ENCODE assay signal across 10 cellular contexts in genomic region chr2:241638940-241639339, GRCh38. TPM values are rescaled to one million over a fixed set of nuclear protein-coding genes. Genes with fewer than 3 reads are reported as not detected.
DNase-seq lines count a peak whose midpoint lies in the region; ATAC-seq and TF ChIP-seq lines count a peak whose summit lies in the region.
"Had no signal": no experiment of that assay in that cellular context is flagged by ENCODE, and none has a peak within 500 bp of the region (broad histone marks: within the 10 kb centered on the region; RNA-seq: fewer than 3 reads in every experiment).

No MANE protein-coding gene starts in this region.

- H3K4me1 Mint-ChIP-seq in activated CD4-positive, alpha-beta T cell treated with anti-CD3 and anti-CD28 coated beads, Interleukin-2, amount 10 ng/mL, durations not matched to agents 7 days and 5 days, result peaks cover 51% of the 10 kb centered on the region
- H3K4me1 Mint-ChIP-seq in activated CD4-positive, alpha-beta memory T cell treated with anti-CD3 and anti-CD28 coated beads for 36 hours (ENCODE audit: low read depth), result peaks cover 56% of the 10 kb centered on the region
- H3K4me1 Mint-ChIP-seq in glutamatergic neuron (ENCODE audit: low read depth, unreplicated experiment), result peaks cover 18% of the 10 kb centered on the region
- H3K4me1 Mint-ChIP-seq in stimulated activated effector memory CD8-positive, alpha-beta T cell treated with anti-CD3 and anti-CD28 coated beads, Interleukin-12 subunit alpha, Interleukin-12 subunit beta, amount 100 ng/mL, for 72 hours, result peaks cover 51% of the 10 kb centered on the region

- intact Hi-C loops in activated CD4-positive, alpha-beta memory T cell treated with anti-CD3 and anti-CD28 coated beads for 36 hours (cut with micrococcal nuclease), result loop anchor here (1.0 to 5.0 kb wide), 2 partner anchors 131 to 322 kb away; partner anchors contain the start of genes HDLBP, SEPTIN2 and STK25

- peaks cover 28% of the 10 kb centered on the region for H3K36me3 Mint-ChIP-seq in activated CD4-positive, alpha-beta T cell treated with anti-CD3 and anti-CD28 coated beads, Interleukin-2, amount 10 ng/mL, durations not matched to agents 7 days and 5 days (ENCODE audit: low read depth)
- peaks cover 14% of the 10 kb centered on the region for H3K36me3 Mint-ChIP-seq in activated CD4-positive, alpha-beta memory T cell treated with anti-CD3 and anti-CD28 coated beads for 36 hours
- H3K36me3 Mint-ChIP-seq in glutamatergic neuron (ENCODE audit: unreplicated experiment), result peaks cover 12% of the 10 kb centered on the region
- H3K36me3 Mint-ChIP-seq in stimulated activated effector memory CD8-positive, alpha-beta T cell treated with anti-CD3 and anti-CD28 coated beads, Interleukin-12 subunit alpha, Interleukin-12 subunit beta, amount 100 ng/mL, for 72 hours, result peaks cover 31% of the 10 kb centered on the region

- H3K9me3 Mint-ChIP-seq in activated CD4-positive, alpha-beta T cell treated with anti-CD3 and anti-CD28 coated beads, Interleukin-2, amount 10 ng/mL, durations not matched to agents 7 days and 5 days, result peaks cover 5% of the 10 kb centered on the region
- no peaks in the 10 kb centered on the region for H3K9me3 Mint-ChIP-seq in activated CD4-positive, alpha-beta memory T cell treated with anti-CD3 and anti-CD28 coated beads for 36 hours
- peaks cover 11% of the 10 kb centered on the region for H3K9me3 Mint-ChIP-seq in glutamatergic neuron (ENCODE audit: unreplicated experiment)
- H3K9me3 Mint-ChIP-seq in stimulated activated effector memory CD8-positive, alpha-beta T cell treated with anti-CD3 and anti-CD28 coated beads, Interleukin-12 subunit alpha, Interleukin-12 subunit beta, amount 100 ng/mL, for 72 hours, result no peaks in the 10 kb centered on the region

- POLR2A ChIA-PET in activated CD4-positive, alpha-beta T cell treated with anti-CD3 and anti-CD28 coated beads, Interleukin-2, amount 10 ng/mL, durations not matched to agents 7 days and 5 days (lab: Charles Lee), result no interaction called here
- POLR2A ChIA-PET in activated CD4-positive, alpha-beta memory T cell treated with anti-CD3 and anti-CD28 coated beads for 36 hours (lab: Charles Lee), result interaction anchor here (0.6 kb wide), 1 partner anchor 56 kb away, joined by 3 read pairs; no protein-coding TSS in a partner anchor

- no peak for TF ChIP-seq CTCF in glutamatergic neuron (IDR thresholded peaks at IDR 0.05; ENCODE audit: partially characterized antibody, unreplicated experiment)

- no peak for DNase-seq in activated CD4-positive, alpha-beta T cell treated with anti-CD3 and anti-CD28 coated beads, Interleukin-2, amount 10 ng/mL, durations not matched to agents 7 days and 5 days
- DNase-seq in activated CD4-positive, alpha-beta T cell treated with anti-CD3 and anti-CD28 coated beads for 48 hours, result no peak
- DNase-seq in activated CD4-positive, alpha-beta memory T cell treated with anti-CD3 and anti-CD28 coated beads for 36 hours, result no peak
- DNase-seq in glutamatergic neuron (no peak), NCI-H748 (lab: John Stamatoyannopoulos, UW; ENCODE audit: unreplicated experiment) (no peak)
- DNase-seq in stimulated activated effector memory CD8-positive, alpha-beta T cell treated with anti-CD3 and anti-CD28 coated beads, Interleukin-12 subunit alpha, Interleukin-12 subunit beta, amount 100 ng/mL, for 72 hours (ENCODE audit: low spot score in 2 of 2), result no peak
- DNase-seq: NCI-H1092 treated with DMSO at 0.1 percent for 48 hours; stimulated activated CD4-positive, alpha-beta T cell treated with anti-CD3 and anti-CD28 coated beads, Interleukin-15, amount 100 ng/mL, for 24 hours had no signal

- no peak for ATAC-seq in stimulated activated effector memory CD8-positive, alpha-beta T cell treated with anti-CD3 and anti-CD28 coated beads, Interleukin-12 subunit alpha, Interleukin-12 subunit beta, amount 100 ng/mL, for 72 hours
- no peak for ATAC-seq in HG02763 (IDR thresholded peaks at IDR 0.05; ENCODE audit: unreplicated experiment)
- ATAC-seq in HG03196 (IDR thresholded peaks at IDR 0.05; ENCODE audit: unreplicated experiment), result no peak

- H3K27ac Mint-ChIP-seq in activated CD4-positive, alpha-beta T cell treated with anti-CD3 and anti-CD28 coated beads, Interleukin-2, amount 10 ng/mL, durations not matched to agents 7 days and 5 days, result peak overlapping the region; percentile 98
- H3K27ac Mint-ChIP-seq in activated CD4-positive, alpha-beta memory T cell treated with anti-CD3 and anti-CD28 coated beads for 36 hours, result no peak overlapping the region
- no peak overlapping the region for H3K27ac Mint-ChIP-seq in glutamatergic neuron (ENCODE audit: unreplicated experiment)
- peak overlapping the region; percentile 76 for H3K27ac Mint-ChIP-seq in stimulated activated effector memory CD8-positive, alpha-beta T cell treated with anti-CD3 and anti-CD28 coated beads, Interleukin-12 subunit alpha, Interleukin-12 subunit beta, amount 100 ng/mL, for 72 hours

- CTCF ChIA-PET in activated CD4-positive, alpha-beta T cell treated with anti-CD3 and anti-CD28 coated beads, Interleukin-2, amount 10 ng/mL, durations not matched to agents 7 days and 5 days (lab: Charles Lee), result interaction anchor here (2.4 kb wide), 1 partner anchor 9 kb away, joined by 5 read pairs; no protein-coding TSS in a partner anchor
- CTCF ChIA-PET in activated CD4-positive, alpha-beta memory T cell treated with anti-CD3 and anti-CD28 coated beads for 36 hours (lab: Charles Lee), result interaction anchor here (1.5 to 1.6 kb wide), 2 partner anchors 28 to 60 kb away, joined by 4 to 5 read pairs; no protein-coding TSS in a partner anchor

- no peaks in the 10 kb centered on the region for H3K27me3 Mint-ChIP-seq in activated CD4-positive, alpha-beta T cell treated with anti-CD3 and anti-CD28 coated beads, Interleukin-2, amount 10 ng/mL, durations not matched to agents 7 days and 5 days
- H3K27me3 Mint-ChIP-seq in activated CD4-positive, alpha-beta memory T cell treated with anti-CD3 and anti-CD28 coated beads for 36 hours, result no peaks in the 10 kb centered on the region
- peaks cover 9% of the 10 kb centered on the region for H3K27me3 Mint-ChIP-seq in glutamatergic neuron (ENCODE audit: unreplicated experiment)

- H3K4me3 Mint-ChIP-seq in activated CD4-positive, alpha-beta T cell treated with anti-CD3 and anti-CD28 coated beads, Interleukin-2, amount 10 ng/mL, durations not matched to agents 7 days and 5 days, result peak overlapping the region; percentile 95
- H3K4me3 Mint-ChIP-seq in activated CD4-positive, alpha-beta memory T cell treated with anti-CD3 and anti-CD28 coated beads for 36 hours, result peak overlapping the region; percentile 91
- H3K4me3 Mint-ChIP-seq in glutamatergic neuron (ENCODE audit: unreplicated experiment), result peak overlapping the region; percentile 95
- peak overlapping the region; percentile 78 for H3K4me3 Mint-ChIP-seq in stimulated activated effector memory CD8-positive, alpha-beta T cell treated with anti-CD3 and anti-CD28 coated beads, Interleukin-12 subunit alpha, Interleukin-12 subunit beta, amount 100 ng/mL, for 72 hours

RNA-seq across cellular contexts. Expression of gene ATG4B, which starts 1.4 kb away (rescaled TPM):
- 10 to 100 TPM; 75.0 to 88.3 TPM for total RNA-seq in activated CD4-positive, alpha-beta T cell treated with anti-CD3 and anti-CD28 coated beads, Interleukin-2, amount 10 ng/mL, durations not matched to agents 7 days and 5 days
- total RNA-seq in activated CD4-positive, alpha-beta memory T cell treated with anti-CD3 and anti-CD28 coated beads for 36 hours, result 10 to 100 TPM; 85.0 to 85.9 TPM
- 115 TPM for total RNA-seq in glutamatergic neuron (ENCODE audit: unreplicated experiment)

RNA-seq across cellular contexts. Expression of gene THAP4, which starts 2.0 kb away (rescaled TPM):
- total RNA-seq in activated CD4-positive, alpha-beta T cell treated with anti-CD3 and anti-CD28 coated beads, Interleukin-2, amount 10 ng/mL, durations not matched to agents 7 days and 5 days, result 10 to 100 TPM; 35.4 to 37.0 TPM
- total RNA-seq in activated CD4-positive, alpha-beta memory T cell treated with anti-CD3 and anti-CD28 coated beads for 36 hours, result 10 to 100 TPM; 43.7 to 44.5 TPM
- 32.4 TPM for total RNA-seq in glutamatergic neuron (ENCODE audit: unreplicated experiment)

RNA-seq across cellular contexts. Expression of gene DTYMK, which starts 47.7 kb away (rescaled TPM):
- total RNA-seq in activated CD4-positive, alpha-beta T cell treated with anti-CD3 and anti-CD28 coated beads, Interleukin-2, amount 10 ng/mL, durations not matched to agents 7 days and 5 days, result 10 to 100 TPM; 79.7 to 87.0 TPM
- 10 to 100 TPM; 85.9 to 88.7 TPM for total RNA-seq in activated CD4-positive, alpha-beta memory T cell treated with anti-CD3 and anti-CD28 coated beads for 36 hours
- total RNA-seq in glutamatergic neuron (ENCODE audit: unreplicated experiment), result 32.8 TPM

Comparison
In these comparisons a context has a peak if more than half of its experiments do, and no peak if none do; other contexts are left out.
1. H3K27ac Mint-ChIP-seq: peak in activated CD4-positive, alpha-beta T cell treated with anti-CD3 and anti-CD28 coated beads, Interleukin-2, amount 10 ng/mL, durations not matched to agents 7 days and 5 days (single experiment) and stimulated activated effector memory CD8-positive, alpha-beta T cell treated with anti-CD3 and anti-CD28 coated beads, Interleukin-12 subunit alpha, Interleukin-12 subunit beta, amount 100 ng/mL, for 72 hours (single experiment); none in activated CD4-positive, alpha-beta memory T cell treated with anti-CD3 and anti-CD28 coated beads for 36 hours (single experiment) and glutamatergic neuron (single experiment).
2. Peak in every context shown above with its lines, with median percentiles within 50 percentile points of each other: H3K4me3 Mint-ChIP-seq.